In genomic region chr10:96072673-96073072, GRCh38 we compare ENCODE assay signal across 1 cellular context.
TF ChIP-seq lines count a peak whose summit lies in the region.

No MANE protein-coding gene starts in this region.

TF ChIP-seq in K562, 482 proteins besides CTCF, POLR2A, EP300 and RAD21 (continued from another document and continues in another):
- TF ChIP-seq NKRF (IDR thresholded peaks at IDR 0.05; ENCODE audit: borderline replicate concordance): no peak
- TF ChIP-seq ZNF277 (CRISPR knock-in tag; IDR thresholded peaks at IDR 0.05; ENCODE audit: borderline replicate concordance): no peak
- TF ChIP-seq TGIF2 (CRISPR knock-in tag; IDR thresholded peaks at IDR 0.05): no peak
- no peak for TF ChIP-seq LEF1 (IDR thresholded peaks at IDR 0.05)
- TF ChIP-seq KDM5B (IDR thresholded peaks at IDR 0.05; ENCODE audit: insufficient replicate concordance, low read depth, low read length): no peak
- no peak for TF ChIP-seq BRF2 (IDR thresholded peaks at IDR 0.05; ENCODE audit: borderline replicate concordance, insufficient read depth, insufficient read length)
- no peak for TF ChIP-seq PRDM10 (IDR thresholded peaks at IDR 0.05; ENCODE audit: partially characterized antibody)
- no peak for TF ChIP-seq NCOA2 (IDR thresholded peaks at IDR 0.05; ENCODE audit: partially characterized antibody in 2 of 2)
- no peak for TF ChIP-seq CGGBP1 (CRISPR knock-in tag; IDR thresholded peaks at IDR 0.05)
- no peak for TF ChIP-seq ZNF398 (CRISPR knock-in tag; IDR thresholded peaks at IDR 0.05)
- no peak for TF ChIP-seq ZEB2 (IDR thresholded peaks at IDR 0.05)
- no peak for TF ChIP-seq SMARCA5 (IDR thresholded peaks at IDR 0.05)
- no peak for TF ChIP-seq SRSF1 (IDR thresholded peaks at IDR 0.05; ENCODE audit: low read depth, low read length)
- TF ChIP-seq JUN (IDR thresholded peaks at IDR 0.05; ENCODE audit: borderline replicate concordance, low read depth, low read length): no peak
- no peak for TF ChIP-seq JUN (CRISPR knock-in tag; IDR thresholded peaks at IDR 0.05; ENCODE audit: borderline replicate concordance)
- TF ChIP-seq ZFPM2 (CRISPR knock-in tag; IDR thresholded peaks at IDR 0.05): no peak
- no peak for TF ChIP-seq MLX (CRISPR knock-in tag; conservative IDR thresholded peaks at IDR 0.05)
- no peak for TF ChIP-seq GTF2F1 (IDR thresholded peaks at IDR 0.05; ENCODE audit: low read depth, low read length)
- 0 out of 2 replicates have a peak, but pooled peaks have one; percentile 34 for TF ChIP-seq POLR2AphosphoS5 (IDR thresholded peaks at IDR 0.05; ENCODE audit: control insufficient read depth, insufficient read depth, low read depth, low read length)
- TF ChIP-seq THAP7 (CRISPR knock-in tag; IDR thresholded peaks at IDR 0.05): no peak
- TF ChIP-seq SFPQ (IDR thresholded peaks at IDR 0.05; ENCODE audit: low read depth, low read length): no peak
- no peak for TF ChIP-seq ID3 (CRISPR knock-in tag; IDR thresholded peaks at IDR 0.05)
- no peak for TF ChIP-seq ID3 (tag; IDR thresholded peaks at IDR 0.05)
- TF ChIP-seq BACH1 (tag; IDR thresholded peaks at IDR 0.05): no peak
- TF ChIP-seq E2F5 (CRISPR knock-in tag; IDR thresholded peaks at IDR 0.05): no peak
- 0 out of 2 replicates have a peak, but pooled peaks have one; percentile 41 for TF ChIP-seq SMARCA4 (IDR thresholded peaks at IDR 0.05)
- TF ChIP-seq ZNF134 (CRISPR knock-in tag; conservative IDR thresholded peaks at IDR 0.05): no peak
- no peak for TF ChIP-seq ZNF696 (CRISPR knock-in tag; conservative IDR thresholded peaks at IDR 0.05)
- TF ChIP-seq STAT6 (CRISPR knock-in tag; IDR thresholded peaks at IDR 0.05): no peak
- TF ChIP-seq MBD2 (IDR thresholded peaks at IDR 0.05; ENCODE audit: borderline replicate concordance, low read depth): no peak
- no peak for TF ChIP-seq HDAC6 (IDR thresholded peaks at IDR 0.05; ENCODE audit: low read depth, low read length)
- TF ChIP-seq MXI1 (IDR thresholded peaks at IDR 0.05; ENCODE audit: low read depth, low read length): no peak
- no peak for TF ChIP-seq MYNN (IDR thresholded peaks at IDR 0.05)
- TF ChIP-seq MYNN (CRISPR knock-in tag; IDR thresholded peaks at IDR 0.05): no peak
- TF ChIP-seq ZKSCAN3 (CRISPR knock-in tag; IDR thresholded peaks at IDR 0.05): no peak
- no peak for TF ChIP-seq TBP (optimal IDR thresholded peaks at IDR 0.05; ENCODE audit: low read depth, low read length)
- TF ChIP-seq TCF3 (CRISPR knock-in tag; IDR thresholded peaks at IDR 0.05): peak; percentile 58
- TF ChIP-seq ATF1 (CRISPR knock-in tag; IDR thresholded peaks at IDR 0.05): no peak
- no peak for TF ChIP-seq ATF1 (tag; IDR thresholded peaks at IDR 0.05)
- TF ChIP-seq ELK3 (CRISPR knock-in tag; IDR thresholded peaks at IDR 0.05): no peak
- no peak for TF ChIP-seq PCBP1 (IDR thresholded peaks at IDR 0.05; ENCODE audit: low read depth, low read length, poor library complexity, severe bottlenecking)
- no peak for TF ChIP-seq ZNF57 (CRISPR knock-in tag; IDR thresholded peaks at IDR 0.05)
- TF ChIP-seq CHD1 (IDR thresholded peaks at IDR 0.05; ENCODE audit: low read length): no peak
- TF ChIP-seq ARID2 (IDR thresholded peaks at IDR 0.05): no peak
- TF ChIP-seq MYBL2 (IDR thresholded peaks at IDR 0.05; ENCODE audit: low read depth): 0 out of 2 replicates have a peak, but pooled peaks have one; percentile 50
- TF ChIP-seq MYBL2 (CRISPR knock-in tag; IDR thresholded peaks at IDR 0.05; ENCODE audit: borderline replicate concordance): no peak
- no peak for TF ChIP-seq PURB (CRISPR knock-in tag; IDR thresholded peaks at IDR 0.05; ENCODE audit: low read depth)
- no peak for TF ChIP-seq NR1H2 (CRISPR knock-in tag; IDR thresholded peaks at IDR 0.05)
